ENCODE assay signal across 8 cellular contexts in the genomic region with DNA sequence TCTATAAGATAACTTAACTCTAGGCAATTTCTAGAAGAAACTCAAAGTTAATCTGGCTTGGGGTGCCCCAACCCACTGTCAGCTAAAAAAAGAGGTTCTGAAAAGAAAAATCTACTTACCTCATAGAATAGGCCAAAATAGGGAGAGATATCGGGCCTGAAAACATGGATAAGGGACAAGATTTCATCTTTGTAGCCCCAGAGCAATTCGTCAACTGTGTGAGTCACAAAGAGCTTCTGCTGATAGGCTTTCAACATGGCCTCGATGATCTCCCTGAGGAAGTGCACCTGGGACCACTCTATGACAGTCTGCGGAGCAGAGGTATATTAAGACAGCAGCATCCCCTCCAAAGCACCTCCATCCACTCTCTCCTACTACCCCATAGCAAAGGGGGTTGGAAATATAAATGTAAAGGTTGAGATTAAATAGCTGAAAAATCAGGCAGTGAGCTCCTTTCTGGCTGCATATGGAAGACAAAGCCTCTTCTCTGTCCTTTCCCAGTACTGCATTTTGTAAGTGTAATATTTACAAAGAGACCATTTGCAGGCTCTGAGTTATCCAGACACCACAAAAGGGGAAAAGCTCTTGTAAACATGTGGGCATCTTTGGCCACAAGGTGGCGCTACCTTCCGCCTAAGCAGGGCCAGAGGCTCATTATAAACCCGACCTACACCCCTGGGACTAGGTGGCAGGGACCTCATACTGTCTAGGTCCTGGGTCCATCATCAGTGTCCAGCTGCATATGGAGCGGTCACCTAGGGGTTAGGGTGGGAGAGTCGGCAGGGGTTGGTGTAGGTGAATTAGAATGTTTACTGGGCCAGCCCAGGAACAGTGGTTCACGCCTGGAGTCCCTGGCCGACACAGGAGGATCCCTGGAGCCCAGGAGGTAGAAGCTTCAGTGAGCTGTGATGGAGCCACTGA. TPM values are rescaled to one million over a fixed set of nuclear protein-coding genes. Genes with fewer than 3 reads are reported as not detected.
DNase-seq lines count a peak whose midpoint lies in the region; ATAC-seq and TF ChIP-seq lines count a peak whose summit lies in the region.

No MANE protein-coding gene starts in this region.

- H3K9me3 Mint-ChIP-seq in activated naive CD8-positive, alpha-beta T cell treated with anti-CD3 and anti-CD28 coated beads, Interleukin-2, amount 50 U/mL, for 24 hours, result no peaks in the 10 kb centered on the region

- peak; percentile 87 for ATAC-seq in HG02623 (IDR thresholded peaks at IDR 0.05; ENCODE audit: unreplicated experiment)
- peak; percentile 89 for ATAC-seq in activated naive CD8-positive, alpha-beta T cell treated with anti-CD3 and anti-CD28 coated beads, Interleukin-2, amount 50 U/mL, for 24 hours
- peak; percentile 88 to 90 for ATAC-seq in left cardiac atrium
- ATAC-seq in GM21360 (IDR thresholded peaks at IDR 0.05; ENCODE audit: unreplicated experiment), result no peak

- DNase-seq in NCI-H1417 (lab: John Stamatoyannopoulos, UW) (peak; percentile 69 to 90 (median 88)), SW 1271 (lab: John Stamatoyannopoulos, UW) (peak; percentile 11 to 50), left cardiac atrium (peak; percentile 91), renal cortical epithelial cell (ENCODE audit: low read depth) (peak; percentile 71)
- peak; percentile 86 for DNase-seq in activated naive CD8-positive, alpha-beta T cell treated with anti-CD3 and anti-CD28 coated beads, Interleukin-2, amount 50 U/mL, for 24 hours

- no peak overlapping the region for H3K27ac Mint-ChIP-seq in activated naive CD8-positive, alpha-beta T cell treated with anti-CD3 and anti-CD28 coated beads, Interleukin-2, amount 50 U/mL, for 24 hours

- intact Hi-C loops in left cardiac atrium (cut with DNase I), result loop anchor here in 1 of 2 donors (5.0 to 10.0 kb wide), 2 partner anchors 248 to 325 kb away; no protein-coding TSS in a partner anchor

- H3K36me3 Mint-ChIP-seq in activated naive CD8-positive, alpha-beta T cell treated with anti-CD3 and anti-CD28 coated beads, Interleukin-2, amount 50 U/mL, for 24 hours (ENCODE audit: low read depth), result no peaks in the 10 kb centered on the region

- H3K4me3 Mint-ChIP-seq in activated naive CD8-positive, alpha-beta T cell treated with anti-CD3 and anti-CD28 coated beads, Interleukin-2, amount 50 U/mL, for 24 hours, result no peak overlapping the region

- H3K27me3 Mint-ChIP-seq in activated naive CD8-positive, alpha-beta T cell treated with anti-CD3 and anti-CD28 coated beads, Interleukin-2, amount 50 U/mL, for 24 hours, result no peaks in the 10 kb centered on the region

- TF ChIP-seq CTCF in GM12872 (IDR thresholded peaks at IDR 0.05; ENCODE audit: insufficient read depth, low read depth, low read length), result peak; percentile 88

- no peaks in the 10 kb centered on the region for H3K4me1 Mint-ChIP-seq in activated naive CD8-positive, alpha-beta T cell treated with anti-CD3 and anti-CD28 coated beads, Interleukin-2, amount 50 U/mL, for 24 hours

RNA-seq across cellular contexts. Expression of gene NUP54, which starts 31.5 kb away (rescaled TPM):
- total RNA-seq in left cardiac atrium (10 to 100 TPM; 20.0 to 23.0 TPM), renal cortical epithelial cell (48.6 and 80.7 TPM in 2 replicates)

RNA-seq across cellular contexts. Expression of gene SCARB2, which starts 34.0 kb away (rescaled TPM):
- total RNA-seq in left cardiac atrium, result 100 to 1,000 TPM; 102 to 112 TPM
- 180 and 259 TPM in 2 replicates for total RNA-seq in renal cortical epithelial cell

Comparison
In these comparisons a context has a peak if more than half of its experiments do, and no peak if none do; other contexts are left out.
1. DNase-seq: peak in every context shown above with its lines; median percentile 91 in left cardiac atrium; 88 in NCI-H1417; 86 in activated naive CD8-positive, alpha-beta T cell treated with anti-CD3 and anti-CD28 coated beads, Interleukin-2, amount 50 U/mL, for 24 hours; 71 in renal cortical epithelial cell; 30 in SW 1271.